In the genomic region with DNA sequence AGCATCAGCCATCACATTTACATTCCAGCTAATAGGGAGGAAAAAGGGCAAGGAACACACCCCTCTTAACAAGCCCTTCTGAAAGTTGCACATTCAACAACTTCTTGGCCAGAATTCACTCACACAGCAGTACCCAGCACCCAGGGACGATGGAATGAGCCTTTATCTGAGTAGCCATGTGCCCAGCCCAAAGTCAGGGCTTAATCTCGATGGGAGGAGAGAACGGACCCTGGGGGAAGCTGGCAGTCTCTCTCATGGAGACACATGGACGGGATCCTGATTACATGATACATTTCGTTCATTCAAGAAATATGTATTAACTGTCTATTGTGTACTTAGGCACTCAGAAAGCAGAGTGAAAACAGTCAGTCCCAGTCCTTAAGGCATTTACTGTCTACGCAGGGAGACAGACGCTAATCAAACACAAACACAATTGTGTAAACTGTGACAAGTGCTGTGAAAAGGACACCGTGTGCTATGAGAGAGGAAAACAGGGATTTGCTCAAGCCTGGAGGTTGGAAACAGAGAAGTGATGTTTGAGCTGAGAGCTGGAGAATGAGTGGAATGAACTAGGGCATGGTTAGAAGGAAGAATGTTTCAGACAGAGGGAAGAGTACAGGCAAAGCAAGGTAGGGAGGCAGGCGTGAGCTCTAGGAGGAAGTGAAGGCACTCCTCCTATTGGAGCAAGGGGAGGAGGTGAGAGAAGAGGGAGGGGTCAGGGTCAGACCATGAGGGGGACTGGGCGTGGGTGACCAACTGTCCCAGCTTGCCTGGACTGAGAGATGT, we compare ENCODE assay signal across 1 cellular context.
A peak's percentile ranks its signal among the peaks of the same experiment; 100 is the strongest.
TF ChIP-seq lines count a peak whose summit lies in the region.

No MANE protein-coding gene starts in this region.

TF ChIP-seq in HEK293, 187 proteins besides CTCF, POLR2A, EP300 and RAD21:
- TF ChIP-seq SETDB1 (IDR thresholded peaks at IDR 0.05; ENCODE audit: insufficient read length, low read length) = peak; percentile 24
- TF ChIP-seq ZNF600 (tag by site-specific recombination; IDR thresholded peaks at IDR 0.05) = no peak
- TF ChIP-seq GLI2 (tag by site-specific recombination; IDR thresholded peaks at IDR 0.05; ENCODE audit: borderline replicate concordance, low read depth) = no peak
- TF ChIP-seq ZNF157 (tag by site-specific recombination; IDR thresholded peaks at IDR 0.05) = no peak
- no peak for TF ChIP-seq ZNF837 (tag by site-specific recombination; IDR thresholded peaks at IDR 0.05)
